In genomic region chr11:5380740-5381342, GRCh38 we compare ENCODE assay signal across 8 cellular contexts.
DNase-seq lines count a peak whose midpoint lies in the region; ATAC-seq lines count a peak whose summit lies in the region.

No MANE protein-coding gene starts in this region.

- H3K4me3 Mint-ChIP-seq in activated naive CD8-positive, alpha-beta T cell treated with anti-CD3 and anti-CD28 coated beads, Interleukin-2, amount 50 U/mL, for 24 hours, result no peak overlapping the region

- H3K36me3 Mint-ChIP-seq in activated naive CD8-positive, alpha-beta T cell treated with anti-CD3 and anti-CD28 coated beads, Interleukin-2, amount 50 U/mL, for 24 hours (ENCODE audit: low read depth), result no peaks in the 10 kb centered on the region

- DNase-seq in DMS114 treated with DMSO at 0.1 percent for 48 hours (lab: John Stamatoyannopoulos, UW; ENCODE audit: unreplicated experiment) (peak; percentile 8), NCI-H748 (lab: John Stamatoyannopoulos, UW; ENCODE audit: unreplicated experiment) (peak; percentile 63), hepatic stellate cell (ENCODE audit: low spot score) (peak; percentile 51), GOT3 (lab: John Stamatoyannopoulos, UW) (no peak)
- DNase-seq in activated naive CD8-positive, alpha-beta T cell treated with anti-CD3 and anti-CD28 coated beads, Interleukin-2, amount 50 U/mL, for 24 hours, result peak; percentile 25
- peak; percentile 3 for DNase-seq in stimulated activated CD4-positive, alpha-beta T cell treated with anti-CD3 and anti-CD28 coated beads, Interleukin-12 subunit alpha, Interleukin-12 subunit beta, amount 100 ng/mL, for 4 hours

- no peaks in the 10 kb centered on the region for H3K4me1 Mint-ChIP-seq in activated naive CD8-positive, alpha-beta T cell treated with anti-CD3 and anti-CD28 coated beads, Interleukin-2, amount 50 U/mL, for 24 hours

- no peak overlapping the region for H3K27ac Mint-ChIP-seq in activated naive CD8-positive, alpha-beta T cell treated with anti-CD3 and anti-CD28 coated beads, Interleukin-2, amount 50 U/mL, for 24 hours

- ATAC-seq in GM19043 (IDR thresholded peaks at IDR 0.05; ENCODE audit: low read depth, unreplicated experiment), result peak; percentile 86
- peak; percentile 65 for ATAC-seq in HG03135 (IDR thresholded peaks at IDR 0.05; ENCODE audit: unreplicated experiment)
- ATAC-seq in activated naive CD8-positive, alpha-beta T cell treated with anti-CD3 and anti-CD28 coated beads, Interleukin-2, amount 50 U/mL, for 24 hours, result no peak

- H3K27me3 Mint-ChIP-seq in activated naive CD8-positive, alpha-beta T cell treated with anti-CD3 and anti-CD28 coated beads, Interleukin-2, amount 50 U/mL, for 24 hours, result no peaks in the 10 kb centered on the region

- H3K9me3 Mint-ChIP-seq in activated naive CD8-positive, alpha-beta T cell treated with anti-CD3 and anti-CD28 coated beads, Interleukin-2, amount 50 U/mL, for 24 hours, result no peaks in the 10 kb centered on the region
